Comparison of ENCODE assay signal across 23 cellular contexts in the genomic region with DNA sequence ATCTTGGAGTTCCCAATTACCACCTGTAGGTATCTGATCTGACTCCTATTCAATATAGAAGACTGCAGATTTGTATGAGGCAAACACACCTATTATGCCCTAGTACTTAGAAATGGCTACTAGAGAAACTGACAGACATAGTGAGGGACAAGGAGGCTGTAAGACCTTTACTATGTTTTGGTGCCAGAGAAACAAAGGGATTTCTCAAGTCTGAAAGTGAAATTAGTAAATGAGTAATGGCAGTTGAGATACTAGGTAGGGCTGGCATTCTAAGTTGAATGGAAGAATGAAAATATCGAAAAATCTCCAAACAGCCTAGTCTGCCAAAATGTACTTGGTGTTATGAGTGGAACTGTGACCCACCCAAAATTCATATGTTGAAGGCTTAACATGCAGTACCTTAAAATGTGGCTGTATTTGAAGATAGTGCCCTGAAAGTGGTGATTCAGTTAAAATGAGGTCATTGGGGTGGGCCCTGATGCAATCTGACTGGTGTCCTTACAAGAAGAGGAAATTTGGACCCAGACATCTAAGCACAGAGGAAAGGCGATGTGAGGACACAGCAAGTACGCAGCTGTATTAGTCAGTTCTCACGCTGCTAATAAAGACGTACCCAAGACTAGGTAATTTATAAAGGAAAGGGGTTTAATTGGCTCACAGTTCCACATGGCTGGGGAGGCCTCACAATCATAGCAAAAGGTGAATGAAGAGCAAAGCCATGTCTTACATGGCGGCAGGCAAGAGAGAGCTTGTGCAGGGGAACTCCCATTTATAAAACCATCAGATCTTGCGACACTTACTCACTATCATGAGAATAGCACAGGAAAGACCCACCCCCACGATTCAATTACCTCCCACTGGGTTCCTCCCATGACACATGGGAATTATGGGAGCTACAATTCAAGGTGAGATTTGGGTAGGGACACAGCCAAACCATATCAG.
"Had no signal": no experiment of that assay in that cellular context is flagged by ENCODE, and none has a peak within 500 bp of the region (broad histone marks: within the 10 kb centered on the region; RNA-seq: fewer than 3 reads in every experiment).

No MANE protein-coding gene starts in this region.

- H3K36me3 Mint-ChIP-seq: activated naive CD8-positive, alpha-beta T cell treated with anti-CD3 and anti-CD28 coated beads, Interleukin-2, amount 10 ng/mL, durations not matched to agents 7 days and 5 days had no signal

- H3K4me3 Mint-ChIP-seq: activated naive CD8-positive, alpha-beta T cell treated with anti-CD3 and anti-CD28 coated beads, Interleukin-2, amount 10 ng/mL, durations not matched to agents 7 days and 5 days; activated T-helper 1 cell treated with anti-CD3 and anti-CD28 coated beads, Interleukin-12 subunit alpha, Interleukin-12 subunit beta, Interleukin-2, Interleukin-4 antibody, amounts not matched to agents 30 ng/mL and 10 ng/mL and 1 ng/mL, durations not matched to agents 14 hours and 24 hours and 36 hours; T-helper 17 cell had no signal

- H3K4me1 Mint-ChIP-seq: activated naive CD8-positive, alpha-beta T cell treated with anti-CD3 and anti-CD28 coated beads, Interleukin-2, amount 10 ng/mL, durations not matched to agents 7 days and 5 days; T-helper 17 cell had no signal

- H3K36me3 ChIP-seq: breast epithelium, colonic mucosa, MG63 had no signal

- H3K4me1 ChIP-seq: breast epithelium, colonic mucosa had no signal

- H3K4me2 ChIP-seq: PC-9 had no signal

- ATAC-seq: T-helper 17 cell had no signal

- H3K4me3 ChIP-seq: breast epithelium, colonic mucosa, MG63, PC-9 had no signal

- H2AFZ ChIP-seq: PC-9 had no signal

- H3K27me3 Mint-ChIP-seq: activated naive CD8-positive, alpha-beta T cell treated with anti-CD3 and anti-CD28 coated beads, Interleukin-2, amount 10 ng/mL, durations not matched to agents 7 days and 5 days had no signal

- DNase-seq: activated CD4-positive, alpha-beta T cell treated with anti-CD3 and anti-CD28 coated beads, Interleukin-2, amount 50 U/mL, for 48 hours; activated CD4-positive, CD25-positive, alpha-beta regulatory T cell; activated CD8-positive, alpha-beta memory T cell treated with anti-CD3 and anti-CD28 coated beads for 24 hours; activated effector memory CD4-positive, alpha-beta T cell treated with anti-CD3 and anti-CD28 coated beads, Interleukin-2, amount 50 U/mL, for 16 hours; activated naive CD4-positive, alpha-beta T cell treated with Interleukin-2 at 50 U/mL for 16 hours; activated naive CD8-positive, alpha-beta T cell treated with anti-CD3 and anti-CD28 coated beads, Interleukin-2, amount 10 ng/mL, durations not matched to agents 7 days and 5 days; aorta; caudate nucleus; colonic mucosa; MG63; NCI-H1105 treated with DMSO at 0.1 percent for 48 hours; NCI-H1436 treated with DMSO at 0.1 percent for 48 hours; NCI-H187; NCI-H2081; NCI-H446; NCI-H524; PC-9; SHP77 treated with DMSO at 0.1 percent for 48 hours; T-helper 17 cell; T-helper 9 cell had no signal

- H3K27ac Mint-ChIP-seq: activated naive CD8-positive, alpha-beta T cell treated with anti-CD3 and anti-CD28 coated beads, Interleukin-2, amount 10 ng/mL, durations not matched to agents 7 days and 5 days; activated T-helper 1 cell treated with anti-CD3 and anti-CD28 coated beads, Interleukin-12 subunit alpha, Interleukin-12 subunit beta, Interleukin-2, Interleukin-4 antibody, amounts not matched to agents 30 ng/mL and 10 ng/mL and 1 ng/mL, durations not matched to agents 14 hours and 24 hours and 36 hours; T-helper 17 cell had no signal

- H3K27me3 ChIP-seq: breast epithelium, colonic mucosa, MG63 had no signal

- H3K9me3 ChIP-seq: breast epithelium, colonic mucosa, MG63 had no signal

- H3K27ac ChIP-seq: breast epithelium, colonic mucosa, PC-9, VCaP had no signal

- H3K9me3 Mint-ChIP-seq: activated naive CD8-positive, alpha-beta T cell treated with anti-CD3 and anti-CD28 coated beads, Interleukin-2, amount 10 ng/mL, durations not matched to agents 7 days and 5 days had no signal
